13 cellular contexts compared by ENCODE assay signal in genomic region chr14:95039259-95039992, GRCh38.
"Had no signal": no experiment of that assay in that cellular context is flagged by ENCODE, and none has a peak within 500 bp of the region (broad histone marks: within the 10 kb centered on the region; RNA-seq: fewer than 3 reads in every experiment).

No MANE protein-coding gene starts in this region.

- DNase-seq: activated naive CD8-positive, alpha-beta T cell treated with anti-CD3 and anti-CD28 coated beads for 36 hours; activated T-cell treated with anti-CD3 and anti-CD28 coated beads, Interleukin-2, amount 50 U/mL, for 72 hours; amygdala; body of pancreas; central memory CD4-positive, alpha-beta T cell; cortex of kidney; effector CD8-positive, alpha-beta T cell; foreskin keratinocyte; immature natural killer cell; nephron progenitor cell; right lobe of liver; stimulated activated CD4-positive, alpha-beta T cell treated with anti-CD3 and anti-CD28 coated beads, Interleukin-1b, Interleukin-23, amount 100 ng/mL, for 48 hours had no signal

- ATAC-seq: activated T-cell treated with anti-CD3 and anti-CD28 coated beads, Interleukin-2, amount 50 U/mL, for 72 hours; body of pancreas; foreskin keratinocyte; right lobe of liver had no signal

- H3K36me3 Mint-ChIP-seq: activated naive CD8-positive, alpha-beta T cell treated with anti-CD3 and anti-CD28 coated beads for 36 hours; immature natural killer cell; mesothelial cell of epicardium had no signal

- H3K9me3 Mint-ChIP-seq: activated naive CD8-positive, alpha-beta T cell treated with anti-CD3 and anti-CD28 coated beads for 36 hours; activated T-cell treated with anti-CD3 and anti-CD28 coated beads, Interleukin-2, amount 50 U/mL, for 72 hours; immature natural killer cell; mesothelial cell of epicardium; nephron progenitor cell had no signal

- H3K4me1 Mint-ChIP-seq: activated naive CD8-positive, alpha-beta T cell treated with anti-CD3 and anti-CD28 coated beads for 36 hours; immature natural killer cell had no signal

- H3K27ac Mint-ChIP-seq: activated naive CD8-positive, alpha-beta T cell treated with anti-CD3 and anti-CD28 coated beads for 36 hours; activated T-cell treated with anti-CD3 and anti-CD28 coated beads, Interleukin-2, amount 50 U/mL, for 72 hours; immature natural killer cell; mesothelial cell of epicardium; nephron progenitor cell had no signal

- H3K4me3 Mint-ChIP-seq: activated naive CD8-positive, alpha-beta T cell treated with anti-CD3 and anti-CD28 coated beads for 36 hours; activated T-cell treated with anti-CD3 and anti-CD28 coated beads, Interleukin-2, amount 50 U/mL, for 72 hours; immature natural killer cell; mesothelial cell of epicardium; nephron progenitor cell had no signal
